Comparison of ENCODE assay signal across 17 cellular contexts in the genomic region with DNA sequence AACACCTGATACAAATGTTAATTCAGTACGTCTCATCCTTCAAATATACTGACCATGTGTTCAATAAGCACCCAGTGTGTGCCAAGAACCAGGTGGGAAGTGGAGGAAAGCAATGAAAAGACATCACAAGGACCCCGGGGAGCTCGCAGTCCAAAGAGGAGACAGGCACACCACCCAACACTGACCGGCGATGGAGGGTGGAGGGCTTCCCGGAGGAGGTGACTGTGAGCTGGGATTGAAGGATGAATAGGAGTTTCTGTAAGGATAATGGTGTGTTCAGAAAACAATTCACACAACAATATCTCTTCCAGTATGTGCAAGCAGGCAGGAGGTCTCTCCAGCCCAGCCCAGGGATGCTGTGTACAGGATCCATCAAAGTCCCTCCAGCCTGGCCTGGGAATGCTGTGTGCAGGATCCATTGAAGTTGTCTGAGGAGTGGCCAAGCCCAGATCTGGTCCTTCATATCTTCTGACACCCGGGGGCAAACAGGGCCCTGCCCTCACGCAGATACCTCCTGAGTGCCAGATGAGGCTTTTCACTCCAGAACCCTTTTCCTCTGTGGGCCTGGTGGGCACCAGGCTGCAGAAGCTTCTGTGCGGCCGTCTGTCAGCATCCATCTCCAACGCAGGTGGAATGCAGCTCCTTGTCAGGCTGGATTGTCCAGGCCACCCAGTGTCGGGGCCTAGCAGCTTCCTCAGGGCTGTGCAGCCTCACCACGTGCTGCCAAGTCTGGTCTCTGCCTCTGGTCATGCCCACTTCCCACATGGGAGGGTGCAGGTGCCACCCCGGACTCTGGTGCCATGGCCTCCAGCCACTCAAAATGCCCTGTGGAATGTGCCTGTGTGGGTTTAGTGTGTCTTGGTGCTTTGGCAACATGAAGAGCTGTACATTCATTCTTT. TPM values are rescaled to one million over a fixed set of nuclear protein-coding genes. Genes with fewer than 3 reads are reported as not detected.
A peak's percentile ranks its signal among the peaks of the same experiment; 100 is the strongest.
DNase-seq lines count a peak whose midpoint lies in the region; ATAC-seq and TF ChIP-seq lines count a peak whose summit lies in the region.
"Had no signal": no experiment of that assay in that cellular context is flagged by ENCODE, and none has a peak within 500 bp of the region (broad histone marks: within the 10 kb centered on the region; RNA-seq: fewer than 3 reads in every experiment).

No MANE protein-coding gene starts in this region.

- peak overlapping the region; percentile 91 for H2AK5ac ChIP-seq in neuronal stem cell (ENCODE audit: low read depth, low read length)

- H3K79me1 ChIP-seq in neuronal stem cell (ENCODE audit: low read depth, low read length): no peaks in the 10 kb centered on the region

- WGBS in neuronal stem cell (ENCODE audit: extremely low coverage in 2 of 2, insufficient read length in 2 of 2, insufficient replicate concordance in 1 of 2), 2 donors: no CpG with 5 or more reads among the region's 14 CpGs
- WGBS in aorta, 2 donors: 82 to 84% methylated on average over 14 of the region's 14 CpGs

- no peak overlapping the region for H3K9ac ChIP-seq in neuronal stem cell (ENCODE audit: low read depth, low read length, poor library complexity)
- H3K9ac ChIP-seq: BLaER1 had no signal

- no peaks in the 10 kb centered on the region for H3K4me1 Mint-ChIP-seq in natural killer cell treated with Interleukin-12 subunit alpha and Interleukin-12 subunit beta and Interleukin-15 and Interleukin-18, amount 100 ng/mL, for 72 hours (ENCODE audit: low read depth in 2 of 2)
- H3K4me1 Mint-ChIP-seq in natural killer cell: peaks cover 0 to 5% of the 10 kb centered on the region in 2 donors
- H3K4me1 Mint-ChIP-seq: CD4-positive, alpha-beta memory T cell; GM23338 had no signal

- H2AFZ ChIP-seq in neuronal stem cell (ENCODE audit: low read length): no peak overlapping the region
- H2AFZ ChIP-seq: GM23338 had no signal

- H3K4me1 ChIP-seq in neuronal stem cell (ENCODE audit: control insufficient read depth in 2 of 2, insufficient read depth in 1 of 2, low read depth in 1 of 2, low read length in 2 of 2): peaks cover 3 to 11% of the 10 kb centered on the region in 2 donors
- no peaks in the 10 kb centered on the region for H3K4me1 ChIP-seq in aorta (ENCODE audit: control insufficient read depth in 1 of 2, insufficient read depth in 2 of 2, low read length in 2 of 2)

- H3K4me3 ChIP-seq in neuronal stem cell (ENCODE audit: low read length in 2 of 2) (no peak overlapping the region), aorta (ENCODE audit: low read length in 2 of 2) (no peak overlapping the region)
- H3K4me3 ChIP-seq: BLaER1, GM23338 had no signal

- TF ChIP-seq CTCF in natural killer cell (IDR thresholded peaks at IDR 0.05): no peak

- H4K91ac ChIP-seq in neuronal stem cell (ENCODE audit: low read depth, low read length, poor library complexity): peak overlapping the region; percentile 67

- H3K27ac ChIP-seq in neuronal stem cell (replicated peaks; ENCODE audit: low read length): no peak overlapping the region
- H3K27ac ChIP-seq in aorta (ENCODE audit: low read depth in 1 of 2, low read length in 2 of 2): no peak overlapping the region
- H3K27ac ChIP-seq: BLaER1 had no signal

- no peak for ATAC-seq in natural killer cell treated with Interleukin-12 subunit alpha and Interleukin-12 subunit beta and Interleukin-15 and Interleukin-18, amount 100 ng/mL, for 72 hours
- ATAC-seq in natural killer cell (no peak), aorta (ENCODE audit: low FRiP score) (no peak), GM18870 (IDR thresholded peaks at IDR 0.05; ENCODE audit: unreplicated experiment) (no peak)
- ATAC-seq: GM23338 had no signal

- no peak overlapping the region for H3K4ac ChIP-seq in neuronal stem cell (ENCODE audit: low read length)

- no peaks in the 10 kb centered on the region for H3K9me3 Mint-ChIP-seq in natural killer cell treated with Interleukin-12 subunit alpha and Interleukin-12 subunit beta and Interleukin-15 and Interleukin-18, amount 100 ng/mL, for 72 hours
- no peaks in the 10 kb centered on the region for H3K9me3 Mint-ChIP-seq in natural killer cell
- H3K9me3 Mint-ChIP-seq: CD14-positive monocyte; CD4-positive, alpha-beta memory T cell; GM23338; HFFc6 had no signal

- intact Hi-C loops in natural killer cell (cut with micrococcal nuclease) (no loop called here), aorta (cut with DNase I) (no loop called here)

- peaks cover 15 to 31% of the 10 kb centered on the region in 2 donors for H3K27me3 Mint-ChIP-seq in natural killer cell treated with Interleukin-12 subunit alpha and Interleukin-12 subunit beta and Interleukin-15 and Interleukin-18, amount 100 ng/mL, for 72 hours
- H3K27me3 Mint-ChIP-seq in natural killer cell (ENCODE audit: low read depth in 2 of 2): peaks cover 26 to 38% of the 10 kb centered on the region in 2 donors

- H3K36me3 ChIP-seq in neuronal stem cell (replicated peaks in 1 of 2; ENCODE audit: control insufficient read depth in 2 of 2, insufficient read depth in 2 of 2, low read length in 2 of 2) (no peaks in the 10 kb centered on the region), aorta (ENCODE audit: control insufficient read depth in 1 of 2, insufficient read depth in 2 of 2, low read length in 1 of 2) (no peaks in the 10 kb centered on the region)
- H3K36me3 ChIP-seq: BLaER1 had no signal

- peak; percentile 50 for DNase-seq in activated effector memory CD4-positive, alpha-beta T cell treated with anti-CD3 and anti-CD28 coated beads, Interleukin-2, amount 50 U/mL, for 16 hours
- no peak for DNase-seq in activated effector memory CD4-positive, alpha-beta T cell treated with Interleukin-2 at 50 U/mL for 16 hours
- peak; percentile 60 for DNase-seq in natural killer cell treated with Interleukin-12 subunit alpha and Interleukin-12 subunit beta and Interleukin-15 and Interleukin-18, amount 100 ng/mL, for 72 hours (ENCODE audit: low spot score)
- DNase-seq in natural killer cell: no peak
- DNase-seq in neuronal stem cell (ENCODE audit: low spot score): no peak
- DNase-seq in aorta: peak; percentile 37 to 63
- DNase-seq in activated CD4-positive, alpha-beta T cell treated with anti-CD3 and anti-CD28 coated beads for 4 hours: no peak
- DNase-seq: 8988T; CD4-positive, alpha-beta memory T cell; DMS153; GDM1; HCEC 1CT; HFFc6 had no signal

- no peak overlapping the region for H2BK5ac ChIP-seq in neuronal stem cell (ENCODE audit: low read length)

- H3K18ac ChIP-seq in neuronal stem cell (ENCODE audit: low read length): peak overlapping the region; percentile 60

- H4K8ac ChIP-seq in neuronal stem cell (ENCODE audit: low read depth, low read length): no peak overlapping the region

- H3K9me3 ChIP-seq in neuronal stem cell (replicated peaks in 1 of 2; ENCODE audit: control insufficient read depth in 2 of 2, insufficient read depth in 1 of 2, low read depth in 1 of 2, low read length in 2 of 2): no peaks in the 10 kb centered on the region
- no peaks in the 10 kb centered on the region for H3K9me3 ChIP-seq in aorta (ENCODE audit: control insufficient read depth, low read length)
- H3K9me3 ChIP-seq: BLaER1 had no signal

- no peak overlapping the region for H3K27ac Mint-ChIP-seq in natural killer cell treated with Interleukin-12 subunit alpha and Interleukin-12 subunit beta and Interleukin-15 and Interleukin-18, amount 100 ng/mL, for 72 hours
- H3K27ac Mint-ChIP-seq in natural killer cell: no peak overlapping the region
- H3K27ac Mint-ChIP-seq: CD14-positive monocyte; CD4-positive, alpha-beta memory T cell; GM23338; HFFc6 had no signal

- H2BK120ac ChIP-seq in neuronal stem cell (ENCODE audit: low read depth, low read length): peak overlapping the region; percentile 79

- H3K27me3 ChIP-seq in neuronal stem cell (ENCODE audit: control insufficient read depth in 3 of 3, insufficient read depth in 3 of 3, low read depth in 1 of 3, low read length in 3 of 3) (no peaks in the 10 kb centered on the region), aorta (ENCODE audit: control insufficient read depth in 1 of 2, insufficient read depth in 2 of 2, low read length in 1 of 2) (no peaks in the 10 kb centered on the region)
- H3K27me3 ChIP-seq: BLaER1 had no signal

- peak overlapping the region; percentile 87 for H2BK15ac ChIP-seq in neuronal stem cell (ENCODE audit: low read length)

- H3K14ac ChIP-seq in neuronal stem cell (ENCODE audit: low read length): peak overlapping the region; percentile 26

- H3K36me3 Mint-ChIP-seq in natural killer cell treated with Interleukin-12 subunit alpha and Interleukin-12 subunit beta and Interleukin-15 and Interleukin-18, amount 100 ng/mL, for 72 hours: no peaks in the 10 kb centered on the region
- H3K36me3 Mint-ChIP-seq in natural killer cell: no peaks in the 10 kb centered on the region
- H3K36me3 Mint-ChIP-seq: CD14-positive monocyte; CD4-positive, alpha-beta memory T cell had no signal

- H2BK12ac ChIP-seq in neuronal stem cell (ENCODE audit: low read length): peak overlapping the region; percentile 48

- peak overlapping the region; percentile 77 for H3K23ac ChIP-seq in neuronal stem cell (ENCODE audit: low read depth, low read length, poor library complexity)

- H3K4me2 ChIP-seq in neuronal stem cell (ENCODE audit: insufficient read depth, low read length, poor library complexity, severe bottlenecking): no peak overlapping the region
- H3K4me2 ChIP-seq: GM23338 had no signal

- H3K4me3 Mint-ChIP-seq in natural killer cell treated with Interleukin-12 subunit alpha and Interleukin-12 subunit beta and Interleukin-15 and Interleukin-18, amount 100 ng/mL, for 72 hours: no peak overlapping the region
- H3K4me3 Mint-ChIP-seq in natural killer cell: no peak overlapping the region
- H3K4me3 Mint-ChIP-seq: CD14-positive monocyte; CD4-positive, alpha-beta memory T cell; GM23338; HFFc6 had no signal

RNA-seq across cellular contexts. Expression of a gene that starts 36.3 kb away (rescaled TPM):
- under 1 TPM; 0.12 to 0.61 TPM for total RNA-seq in natural killer cell treated with Interleukin-12 subunit alpha and Interleukin-12 subunit beta and Interleukin-15 and Interleukin-18, amount 100 ng/mL, for 72 hours
- total RNA-seq in natural killer cell (10 to 100 TPM in 1 of 3 donors, 1 to 10 TPM in 2; 4.3 to 16.9 (median 6.0) TPM), aorta (10 to 100 TPM; 24.8 to 30.5 TPM)
- polyA plus RNA-seq in neuronal stem cell (2013, experiment 1 of 2): 66.9 TPM
- 67.5 TPM for polyA plus RNA-seq in neuronal stem cell (2013, experiment 2 of 2)
- polyA plus RNA-seq in aorta: 1 to 10 TPM in 1 of 2 donors, under 1 TPM in 1; 0.13 to 4.0 TPM
- polyA plus RNA-seq: CD14-positive monocyte had no signal

RNA-seq across cellular contexts. Expression of a gene that starts 52.0 kb away (rescaled TPM):
- total RNA-seq in natural killer cell treated with Interleukin-12 subunit alpha and Interleukin-12 subunit beta and Interleukin-15 and Interleukin-18, amount 100 ng/mL, for 72 hours: 10 to 100 TPM; 19.9 to 28.0 TPM
- 10 to 100 TPM; 37.8 to 55.6 (median 39.9) TPM for total RNA-seq in natural killer cell
- 18.0 TPM for polyA plus RNA-seq in neuronal stem cell (2013, experiment 1 of 2)
- polyA plus RNA-seq in neuronal stem cell (2013, experiment 2 of 2): 17.8 TPM
- total RNA-seq in aorta: 10 to 100 TPM; 30.2 to 38.5 TPM
- 10 to 100 TPM in 1 of 2 donors, 1 to 10 TPM in 1; 5.5 to 10.7 TPM for polyA plus RNA-seq in aorta

Comparison
In these comparisons a context has a peak if more than half of its experiments do, and no peak if none do; other contexts are left out.
1. DNase-seq: peak in activated effector memory CD4-positive, alpha-beta T cell treated with anti-CD3 and anti-CD28 coated beads, Interleukin-2, amount 50 U/mL, for 16 hours (single experiment), natural killer cell treated with Interleukin-12 subunit alpha and Interleukin-12 subunit beta and Interleukin-15 and Interleukin-18, amount 100 ng/mL, for 72 hours (single experiment) and aorta (2 of 2); none in activated effector memory CD4-positive, alpha-beta T cell treated with Interleukin-2 at 50 U/mL for 16 hours (single experiment), natural killer cell (single experiment), neuronal stem cell (single experiment) and activated CD4-positive, alpha-beta T cell treated with anti-CD3 and anti-CD28 coated beads for 4 hours (0 of 2).